20 cellular contexts compared by ENCODE assay signal in genomic region chr12:71397433-71397954, GRCh38. TPM values are rescaled to one million over a fixed set of nuclear protein-coding genes. Genes with fewer than 3 reads are reported as not detected.
DNase-seq lines count a peak whose midpoint lies in the region; TF ChIP-seq lines count a peak whose summit lies in the region.
"Had no signal": no experiment of that assay in that cellular context is flagged by ENCODE, and none has a peak within 500 bp of the region (broad histone marks: within the 10 kb centered on the region; RNA-seq: fewer than 3 reads in every experiment).

No MANE protein-coding gene starts in this region.

- no peaks in the 10 kb centered on the region for H3K79me2 ChIP-seq in osteoblast (ENCODE audit: insufficient read depth, low read length)

- H3K36me3 ChIP-seq in osteoblast (ENCODE audit: insufficient read depth, low read length) (no peaks in the 10 kb centered on the region), left ventricle myocardium inferior (no peaks in the 10 kb centered on the region)
- H3K36me3 ChIP-seq: esophagus squamous epithelium, ovary had no signal

- TF ChIP-seq CTCF in osteoblast (IDR thresholded peaks at IDR 0.05; ENCODE audit: extremely low read depth, low read depth, low read length) = no peak
- no peak for TF ChIP-seq CTCF in left ventricle myocardium inferior (IDR thresholded peaks at IDR 0.05; ENCODE audit: borderline replicate concordance)

- H4K20me1 ChIP-seq in osteoblast (ENCODE audit: insufficient read depth, low read length) = no peaks in the 10 kb centered on the region

- H3K27me3 ChIP-seq in osteoblast (ENCODE audit: insufficient read depth, low read length) = no peaks in the 10 kb centered on the region
- peaks cover 2% of the 10 kb centered on the region for H3K27me3 ChIP-seq in left ventricle myocardium inferior (ENCODE audit: low read depth)
- H3K27me3 ChIP-seq: esophagus squamous epithelium, ovary had no signal

- H3K4me1 ChIP-seq in osteoblast (ENCODE audit: insufficient read depth, low read length) (peaks cover 5% of the 10 kb centered on the region), left ventricle myocardium inferior (no peaks in the 10 kb centered on the region)
- H3K4me1 ChIP-seq: esophagus squamous epithelium had no signal

- H3K4me2 ChIP-seq in osteoblast (ENCODE audit: insufficient read depth, low read length) = peak overlapping the region; percentile 5

- H3K27ac ChIP-seq in osteoblast (ENCODE audit: low read depth, low read length) = no peak overlapping the region
- H3K27ac ChIP-seq in left ventricle myocardium inferior (replicated peaks) = no peak overlapping the region
- H3K27ac ChIP-seq: esophagus squamous epithelium, ovary had no signal

- no peak overlapping the region for H3K4me3 ChIP-seq in osteoblast (ENCODE audit: insufficient read depth, low read length)
- H3K4me3 ChIP-seq in left ventricle myocardium inferior = no peak overlapping the region
- H3K4me3 ChIP-seq: esophagus squamous epithelium, ovary had no signal

- intact Hi-C loops in left ventricle myocardium inferior (cut with micrococcal nuclease) = no loop called here

- DNase-seq in EH (ENCODE audit: low read depth) (peak; percentile 78), LoVo (ENCODE audit: low spot score) (peak; percentile 90), dedifferentiated amniotic fluid mesenchymal stem cell (ENCODE audit: extremely low spot score) (peak; percentile 21), osteoblast (ENCODE audit: insufficient read length, low spot score, missing footprints) (no peak), left ventricle myocardium inferior (no peak), RKO (ENCODE audit: low spot score) (no peak), NAMALWA (ENCODE audit: low spot score) (no peak)
- no peak for DNase-seq in stimulated activated CD8-positive, alpha-beta memory T cell treated with anti-CD3 and anti-CD28 coated beads, Interleukin-4, amount 100 ng/mL, for 48 hours
- DNase-seq: activated CD4-positive, alpha-beta T cell treated with anti-CD3 and anti-CD28 coated beads, Interleukin-2, amount 10 ng/mL, durations not matched to agents 24 days and 14 days; activated naive CD4-positive, alpha-beta T cell; DND-41; esophagus squamous epithelium; hypothalamus; MM.1S; NCI-H1930; NCI-H524; ovary; stimulated activated CD4-positive, alpha-beta T cell treated with anti-CD3 and anti-CD28 coated beads, Interleukin-4, amount 100 ng/mL, for 24 hours had no signal

- no peak overlapping the region for H2AFZ ChIP-seq in osteoblast (ENCODE audit: low read length)

- H3K9me3 ChIP-seq in osteoblast (ENCODE audit: low read depth, low read length) = no peaks in the 10 kb centered on the region
- H3K9me3 ChIP-seq in left ventricle myocardium inferior (replicated peaks) = no peaks in the 10 kb centered on the region
- H3K9me3 ChIP-seq: esophagus squamous epithelium, ovary had no signal

RNA-seq across cellular contexts. Expression of gene LGR5, which starts 42.1 kb away (rescaled TPM):
- total RNA-seq in osteoblast (under 0.01 TPM in 1 of 2 replicates, not detected in the other), left ventricle myocardium inferior (not detected)
- total RNA-seq: activated CD4-positive, alpha-beta T cell treated with anti-CD3 and anti-CD28 coated beads, Interleukin-2, amount 10 ng/mL, durations not matched to agents 24 days and 14 days; mucosa of gallbladder; SK-MEL-5 had no signal

Comparison
In these comparisons a context has a peak if more than half of its experiments do, and no peak if none do; other contexts are left out.
1. DNase-seq: peak in EH (single experiment), LoVo (single experiment) and dedifferentiated amniotic fluid mesenchymal stem cell (single experiment); none in osteoblast (single experiment), left ventricle myocardium inferior (single experiment), RKO (single experiment), NAMALWA (single experiment) and stimulated activated CD8-positive, alpha-beta memory T cell treated with anti-CD3 and anti-CD28 coated beads, Interleukin-4, amount 100 ng/mL, for 48 hours (single experiment).